1 cellular context compared by ENCODE assay signal in the genomic region with DNA sequence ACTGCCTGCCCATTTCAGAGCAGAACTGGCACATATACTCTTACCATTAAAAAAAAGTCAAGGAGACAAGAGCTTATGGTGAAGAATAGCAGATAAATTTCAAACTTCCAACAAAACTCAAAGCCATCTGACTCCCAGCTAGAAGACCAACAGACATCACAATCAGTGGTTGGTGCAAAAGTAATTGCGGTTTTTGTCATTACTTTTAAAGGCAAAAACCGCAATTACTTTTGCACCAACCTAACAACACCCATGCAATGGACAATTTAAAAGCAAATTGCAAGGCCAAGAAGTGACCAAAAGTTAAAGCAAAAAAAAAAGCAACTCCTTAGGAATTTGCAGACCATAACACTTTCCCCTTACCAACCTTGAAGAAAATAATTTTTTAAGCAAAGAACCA.
TF ChIP-seq lines count a peak whose summit lies in the region.

No MANE protein-coding gene starts in this region.

TF ChIP-seq in HepG2, 621 proteins besides CTCF, POLR2A, EP300 and RAD21:
- TF ChIP-seq, protein P1, sequence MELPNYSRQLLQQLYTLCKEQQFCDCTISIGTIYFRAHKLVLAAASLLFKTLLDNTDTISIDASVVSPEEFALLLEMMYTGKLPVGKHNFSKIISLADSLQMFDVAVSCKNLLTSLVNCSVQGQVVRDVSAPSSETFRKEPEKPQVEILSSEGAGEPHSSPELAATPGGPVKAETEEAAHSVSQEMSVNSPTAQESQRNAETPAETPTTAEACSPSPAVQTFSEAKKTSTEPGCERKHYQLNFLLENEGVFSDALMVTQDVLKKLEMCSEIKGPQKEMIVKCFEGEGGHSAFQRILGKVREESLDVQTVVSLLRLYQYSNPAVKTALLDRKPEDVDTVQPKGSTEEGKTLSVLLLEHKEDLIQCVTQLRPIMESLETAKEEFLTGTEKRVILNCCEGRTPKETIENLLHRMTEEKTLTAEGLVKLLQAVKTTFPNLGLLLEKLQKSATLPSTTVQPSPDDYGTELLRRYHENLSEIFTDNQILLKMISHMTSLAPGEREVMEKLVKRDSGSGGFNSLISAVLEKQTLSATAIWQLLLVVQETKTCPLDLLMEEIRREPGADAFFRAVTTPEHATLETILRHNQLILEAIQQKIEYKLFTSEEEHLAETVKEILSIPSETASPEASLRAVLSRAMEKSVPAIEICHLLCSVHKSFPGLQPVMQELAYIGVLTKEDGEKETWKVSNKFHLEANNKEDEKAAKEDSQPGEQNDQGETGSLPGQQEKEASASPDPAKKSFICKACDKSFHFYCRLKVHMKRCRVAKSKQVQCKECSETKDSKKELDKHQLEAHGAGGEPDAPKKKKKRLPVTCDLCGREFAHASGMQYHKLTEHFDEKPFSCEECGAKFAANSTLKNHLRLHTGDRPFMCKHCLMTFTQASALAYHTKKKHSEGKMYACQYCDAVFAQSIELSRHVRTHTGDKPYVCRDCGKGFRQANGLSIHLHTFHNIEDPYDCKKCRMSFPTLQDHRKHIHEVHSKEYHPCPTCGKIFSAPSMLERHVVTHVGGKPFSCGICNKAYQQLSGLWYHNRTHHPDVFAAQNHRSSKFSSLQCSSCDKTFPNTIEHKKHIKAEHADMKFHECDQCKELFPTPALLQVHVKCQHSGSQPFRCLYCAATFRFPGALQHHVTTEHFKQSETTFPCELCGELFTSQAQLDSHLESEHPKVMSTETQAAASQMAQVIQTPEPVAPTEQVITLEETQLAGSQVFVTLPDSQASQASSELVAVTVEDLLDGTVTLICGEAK (IDR thresholded peaks at IDR 0.05) = peak; percentile 96
- TF ChIP-seq, protein P1 (CRISPR knock-in tag; IDR thresholded peaks at IDR 0.05) = no peak
- no peak for TF ChIP-seq ZFP41 (CRISPR knock-in tag; IDR thresholded peaks at IDR 0.05; ENCODE audit: borderline replicate concordance)
TF ChIP-seq in HepG2: peak in this region for 1.
